In genomic region chr17:34610038-34610437, GRCh38 we compare ENCODE assay signal across 33 cellular contexts. TPM values are rescaled to one million over a fixed set of nuclear protein-coding genes. Genes with fewer than 3 reads are reported as not detected.
"Had no signal": no experiment of that assay in that cellular context is flagged by ENCODE, and none has a peak within 500 bp of the region (broad histone marks: within the 10 kb centered on the region; RNA-seq: fewer than 3 reads in every experiment).

No MANE protein-coding gene starts in this region.

- H3K27ac ChIP-seq: ascending aorta, breast epithelium, RWPE1 had no signal

- H3K27ac Mint-ChIP-seq: activated B cell treated with CpG ODN at 0.5 μM for 24 hours; activated CD4-positive, alpha-beta memory T cell treated with anti-CD3 and anti-CD28 coated beads, Interleukin-2, amount 10 ng/mL, durations not matched to agents 7 days and 5 days; activated CD8-positive, alpha-beta memory T cell treated with anti-CD3 and anti-CD28 coated beads, Interleukin-2, amount 10 ng/mL, durations not matched to agents 7 days and 5 days; activated naive CD8-positive, alpha-beta T cell treated with anti-CD3 and anti-CD28 coated beads, Interleukin-2, amount 10 ng/mL, durations not matched to agents 7 days and 5 days; T-helper 1 cell treated with Interleukin-12 subunit alpha and Interleukin-12 subunit beta and Interleukin-4 antibody, amounts not matched to agents 30 μg/mL and 1 μg/mL, for 36 hours; T-helper 2 cell treated with Interferon-gamma antibody and Interleukin-4, amounts not matched to agents 5 μg/mL and 100 μg/mL, for 36 hours had no signal

- H3K36me3 ChIP-seq: ascending aorta, breast epithelium had no signal

- H3K36me3 Mint-ChIP-seq: activated CD8-positive, alpha-beta memory T cell treated with anti-CD3 and anti-CD28 coated beads, Interleukin-2, amount 10 ng/mL, durations not matched to agents 7 days and 5 days; activated naive CD8-positive, alpha-beta T cell treated with anti-CD3 and anti-CD28 coated beads, Interleukin-2, amount 10 ng/mL, durations not matched to agents 7 days and 5 days; IgD-negative memory B cell had no signal

- H3K4me3 ChIP-seq: ascending aorta, breast epithelium had no signal

- H3K9me3 ChIP-seq: ascending aorta, breast epithelium had no signal

- DNase-seq: activated B cell treated with CpG ODN at 0.5 μM for 24 hours; activated CD4-positive, alpha-beta memory T cell treated with anti-CD3 and anti-CD28 coated beads, Interleukin-2, amount 10 ng/mL, durations not matched to agents 7 days and 5 days; activated CD4-positive, alpha-beta T cell treated with anti-CD3 and anti-CD28 coated beads for 4 hours; activated CD4-positive, alpha-beta T cell treated with anti-CD3 and anti-CD28 coated beads, Interleukin-2, amount 50 U/mL, for 1 hour; activated CD4-positive, CD25-positive, alpha-beta regulatory T cell treated with anti-CD3 and anti-CD28 coated beads, Interleukin-2, amount 50 U/mL, for 72 hours; activated CD8-positive, alpha-beta memory T cell treated with anti-CD3 and anti-CD28 coated beads for 24 hours; activated CD8-positive, alpha-beta memory T cell treated with anti-CD3 and anti-CD28 coated beads, Interleukin-2, amount 10 ng/mL, durations not matched to agents 7 days and 5 days; activated CD8-positive, alpha-beta memory T cell treated with anti-CD3 and anti-CD28 coated beads, Interleukin-2, amount 50 U/mL, for 48 hours; activated effector memory CD4-positive, alpha-beta T cell treated with Interleukin-2 at 50 U/mL for 16 hours; activated naive CD4-positive, alpha-beta T cell treated with anti-CD3 and anti-CD28 coated beads, Interleukin-2, amount 50 U/mL, for 16 hours; activated naive CD8-positive, alpha-beta T cell treated with anti-CD3 and anti-CD28 coated beads, Interleukin-2, amount 10 ng/mL, durations not matched to agents 7 days and 5 days; activated T-cell treated with anti-CD3 and anti-CD28 coated beads, Interleukin-2, amount 50 U/mL, for 48 hours; amygdala; Karpas-422; KBM-7; NCI-H1105; NCI-H1417 treated with DMSO at 0.1 percent for 48 hours; NCI-H187 treated with DMSO at 0.1 percent for 48 hours; NCI-H2081; NCI-H2227 treated with DMSO at 0.1 percent for 48 hours; NCI-H446; NCI-H510A treated with DMSO at 0.1 percent for 48 hours; NK-92 treated with Interleukin-12 subunit alpha and Interleukin-12 subunit beta, amount 100 ng/mL, for 24 hours; PC-3; SIG-M5 had no signal

- H3K4me1 Mint-ChIP-seq: activated B cell treated with CpG ODN at 0.5 μM for 24 hours; activated CD4-positive, alpha-beta memory T cell treated with anti-CD3 and anti-CD28 coated beads, Interleukin-2, amount 10 ng/mL, durations not matched to agents 7 days and 5 days; IgD-negative memory B cell had no signal

- H3K4me3 Mint-ChIP-seq: activated B cell treated with CpG ODN at 0.5 μM for 24 hours; activated CD4-positive, alpha-beta memory T cell treated with anti-CD3 and anti-CD28 coated beads, Interleukin-2, amount 10 ng/mL, durations not matched to agents 7 days and 5 days; activated CD8-positive, alpha-beta memory T cell treated with anti-CD3 and anti-CD28 coated beads, Interleukin-2, amount 10 ng/mL, durations not matched to agents 7 days and 5 days; activated naive CD8-positive, alpha-beta T cell treated with anti-CD3 and anti-CD28 coated beads, Interleukin-2, amount 10 ng/mL, durations not matched to agents 7 days and 5 days; IgD-negative memory B cell; T-helper 1 cell treated with Interleukin-12 subunit alpha and Interleukin-12 subunit beta and Interleukin-4 antibody, amounts not matched to agents 30 μg/mL and 1 μg/mL, for 36 hours; T-helper 2 cell treated with Interferon-gamma antibody and Interleukin-4, amounts not matched to agents 5 μg/mL and 100 μg/mL, for 36 hours had no signal

- H3K27me3 ChIP-seq: ascending aorta had no signal

- ATAC-seq: activated CD8-positive, alpha-beta memory T cell treated with anti-CD3 and anti-CD28 coated beads, Interleukin-2, amount 10 ng/mL, durations not matched to agents 7 days and 5 days; PC-3; Right ventricle myocardium inferior had no signal

- H3K9me3 Mint-ChIP-seq: activated B cell treated with CpG ODN at 0.5 μM for 24 hours; activated CD4-positive, alpha-beta memory T cell treated with anti-CD3 and anti-CD28 coated beads, Interleukin-2, amount 10 ng/mL, durations not matched to agents 7 days and 5 days; activated naive CD8-positive, alpha-beta T cell treated with anti-CD3 and anti-CD28 coated beads, Interleukin-2, amount 10 ng/mL, durations not matched to agents 7 days and 5 days; IgD-negative memory B cell; T-helper 1 cell treated with Interleukin-12 subunit alpha and Interleukin-12 subunit beta and Interleukin-4 antibody, amounts not matched to agents 30 μg/mL and 1 μg/mL, for 36 hours; T-helper 2 cell treated with Interferon-gamma antibody and Interleukin-4, amounts not matched to agents 5 μg/mL and 100 μg/mL, for 36 hours had no signal

- H3K4me1 ChIP-seq: ascending aorta, breast epithelium had no signal

RNA-seq across cellular contexts. Expression of gene TMEM132E, which starts 30.7 kb away (rescaled TPM):
- total RNA-seq: activated B cell treated with CpG ODN at 0.5 μM for 24 hours; activated CD4-positive, alpha-beta memory T cell treated with anti-CD3 and anti-CD28 coated beads, Interleukin-2, amount 10 ng/mL, durations not matched to agents 7 days and 5 days; activated CD8-positive, alpha-beta memory T cell treated with anti-CD3 and anti-CD28 coated beads, Interleukin-2, amount 10 ng/mL, durations not matched to agents 7 days and 5 days; ascending aorta; MCF 10A; PC-3; Right ventricle myocardium inferior had no signal
